1 cellular context compared by ENCODE assay signal in genomic region chr2:59932341-59932740, GRCh38.
TF ChIP-seq lines count a peak whose summit lies in the region.

No MANE protein-coding gene starts in this region.

TF ChIP-seq in HepG2, 621 proteins besides CTCF, POLR2A, EP300 and RAD21 (continued from another document):
- TF ChIP-seq, protein P1, sequence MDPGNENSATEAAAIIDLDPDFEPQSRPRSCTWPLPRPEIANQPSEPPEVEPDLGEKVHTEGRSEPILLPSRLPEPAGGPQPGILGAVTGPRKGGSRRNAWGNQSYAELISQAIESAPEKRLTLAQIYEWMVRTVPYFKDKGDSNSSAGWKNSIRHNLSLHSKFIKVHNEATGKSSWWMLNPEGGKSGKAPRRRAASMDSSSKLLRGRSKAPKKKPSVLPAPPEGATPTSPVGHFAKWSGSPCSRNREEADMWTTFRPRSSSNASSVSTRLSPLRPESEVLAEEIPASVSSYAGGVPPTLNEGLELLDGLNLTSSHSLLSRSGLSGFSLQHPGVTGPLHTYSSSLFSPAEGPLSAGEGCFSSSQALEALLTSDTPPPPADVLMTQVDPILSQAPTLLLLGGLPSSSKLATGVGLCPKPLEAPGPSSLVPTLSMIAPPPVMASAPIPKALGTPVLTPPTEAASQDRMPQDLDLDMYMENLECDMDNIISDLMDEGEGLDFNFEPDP (CRISPR knock-in tag; conservative IDR thresholded peaks at IDR 0.05) = no peak
- TF ChIP-seq, protein P2, sequence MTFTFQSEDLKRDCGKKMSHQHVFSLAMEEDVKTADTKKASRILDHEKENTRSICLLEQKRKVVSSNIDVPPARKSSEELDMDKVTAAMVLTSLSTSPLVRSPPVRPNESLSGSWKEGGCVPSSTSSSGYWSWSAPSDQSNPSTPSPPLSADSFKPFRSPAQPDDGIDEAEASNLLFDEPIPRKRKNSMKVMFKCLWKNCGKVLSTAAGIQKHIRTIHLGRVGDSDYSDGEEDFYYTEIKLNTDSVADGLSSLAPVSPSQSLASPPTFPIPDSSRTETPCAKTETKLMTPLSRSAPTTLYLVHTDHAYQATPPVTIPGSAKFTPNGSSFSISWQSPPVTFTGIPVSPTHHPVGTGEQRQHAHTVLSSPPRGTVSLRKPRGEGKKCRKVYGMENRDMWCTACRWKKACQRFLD (CRISPR knock-in tag; IDR thresholded peaks at IDR 0.05; ENCODE audit: borderline replicate concordance) = no peak
- no peak for TF ChIP-seq ZNF24 (IDR thresholded peaks at IDR 0.05)
- TF ChIP-seq NRL (CRISPR knock-in tag; IDR thresholded peaks at IDR 0.05; ENCODE audit: borderline replicate concordance) = no peak
- TF ChIP-seq SMAD1 (CRISPR knock-in tag; IDR thresholded peaks at IDR 0.05; ENCODE audit: borderline replicate concordance, low read depth) = no peak
- no peak for TF ChIP-seq ZNF138 (CRISPR knock-in tag; IDR thresholded peaks at IDR 0.05; ENCODE audit: low read depth)
- TF ChIP-seq, protein P3, sequence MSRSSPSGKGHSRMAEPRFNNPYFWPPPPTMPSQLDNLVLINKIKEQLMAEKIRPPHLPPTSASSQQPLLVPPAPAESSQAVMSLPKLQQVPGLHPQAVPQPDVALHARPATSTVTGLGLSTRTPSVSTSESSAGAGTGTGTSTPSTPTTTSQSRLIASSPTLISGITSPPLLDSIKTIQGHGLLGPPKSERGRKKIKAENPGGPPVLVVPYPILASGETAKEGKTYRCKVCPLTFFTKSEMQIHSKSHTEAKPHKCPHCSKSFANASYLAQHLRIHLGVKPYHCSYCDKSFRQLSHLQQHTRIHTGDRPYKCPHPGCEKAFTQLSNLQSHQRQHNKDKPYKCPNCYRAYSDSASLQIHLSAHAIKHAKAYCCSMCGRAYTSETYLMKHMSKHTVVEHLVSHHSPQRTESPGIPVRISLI (CRISPR knock-in tag; IDR thresholded peaks at IDR 0.05; ENCODE audit: borderline replicate concordance) = no peak
- no peak for TF ChIP-seq REXO4 (CRISPR knock-in tag; IDR thresholded peaks at IDR 0.05; ENCODE audit: borderline replicate concordance)
- TF ChIP-seq ZNF317 (CRISPR knock-in tag; IDR thresholded peaks at IDR 0.05) = no peak
- TF ChIP-seq EED (CRISPR knock-in tag; IDR thresholded peaks at IDR 0.05) = no peak
- TF ChIP-seq TEAD3 (CRISPR knock-in tag; optimal IDR thresholded peaks at IDR 0.05; ENCODE audit: borderline replicate concordance) = no peak
- TF ChIP-seq BCL6 (CRISPR knock-in tag; IDR thresholded peaks at IDR 0.05) = no peak
- TF ChIP-seq ZNF629 (CRISPR knock-in tag; conservative IDR thresholded peaks at IDR 0.05) = no peak
- TF ChIP-seq DRAP1 (CRISPR knock-in tag; IDR thresholded peaks at IDR 0.05) = no peak
